Comparison of ENCODE assay signal across 8 cellular contexts in the genomic region with DNA sequence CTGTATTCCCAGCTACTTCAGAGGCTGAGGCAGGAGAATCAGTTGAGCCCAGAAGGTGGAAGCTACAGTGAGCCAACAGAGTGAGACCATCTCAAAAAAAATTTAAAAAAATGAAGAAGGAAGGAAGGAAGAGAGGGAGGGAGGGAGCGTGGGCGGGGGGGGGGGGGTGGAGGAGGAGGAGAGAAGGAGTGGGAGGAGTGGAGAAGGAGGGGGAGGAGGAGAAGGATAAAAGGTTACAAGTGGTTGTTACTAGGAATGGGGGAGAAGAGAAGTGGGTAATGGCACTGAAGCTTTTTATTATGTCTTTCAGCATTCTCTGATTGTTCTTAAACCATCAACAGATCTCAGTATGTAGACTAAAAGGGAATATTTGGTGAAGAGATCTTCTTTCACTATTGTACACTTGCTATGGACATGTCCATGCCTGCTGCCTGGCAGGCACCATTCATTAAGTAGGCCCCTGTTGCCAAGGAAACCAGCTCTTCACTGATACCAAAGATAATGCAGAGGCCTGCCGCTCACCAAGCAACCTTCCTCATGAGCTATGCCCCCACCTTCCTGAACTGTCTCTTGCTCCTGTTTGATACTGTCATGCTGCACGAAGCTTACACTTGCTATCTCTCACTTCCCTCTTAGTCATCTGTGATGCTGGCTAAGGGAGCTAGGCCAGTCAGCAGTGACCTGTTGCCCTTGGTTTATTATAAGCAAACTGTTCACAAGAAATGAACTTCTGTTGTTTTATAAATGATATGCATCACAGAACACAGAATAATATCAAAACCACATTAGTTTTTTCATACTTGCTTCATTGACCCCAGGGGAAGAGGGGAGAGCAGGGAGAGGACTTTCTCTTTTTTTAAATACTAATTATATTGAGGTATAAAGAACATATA. TPM values are rescaled to one million over a fixed set of nuclear protein-coding genes. Genes with fewer than 3 reads are reported as not detected.
DNase-seq lines count a peak whose midpoint lies in the region; ATAC-seq, FAIRE-seq and TF ChIP-seq lines count a peak whose summit lies in the region.

No MANE protein-coding gene starts in this region.

- H3K4me1 Mint-ChIP-seq in activated CD4-positive, alpha-beta memory T cell treated with anti-CD3 and anti-CD28 coated beads for 36 hours (ENCODE audit: low read depth) = peaks cover 22% of the 10 kb centered on the region
- H3K4me1 Mint-ChIP-seq in glutamatergic neuron (ENCODE audit: low read depth, unreplicated experiment) = peaks cover 7% of the 10 kb centered on the region

- TF ChIP-seq CTCF in glutamatergic neuron (IDR thresholded peaks at IDR 0.05; ENCODE audit: partially characterized antibody, unreplicated experiment) = no peak
- TF ChIP-seq CTCF in D721Med (IDR thresholded peaks at IDR 0.05; ENCODE audit: insufficient read depth, missing control alignments) = no peak

- H3K9me3 Mint-ChIP-seq in activated CD4-positive, alpha-beta memory T cell treated with anti-CD3 and anti-CD28 coated beads for 36 hours = no peaks in the 10 kb centered on the region
- no peaks in the 10 kb centered on the region for H3K9me3 Mint-ChIP-seq in glutamatergic neuron (ENCODE audit: unreplicated experiment)

- POLR2A ChIA-PET in activated CD4-positive, alpha-beta memory T cell treated with anti-CD3 and anti-CD28 coated beads for 36 hours (lab: Charles Lee) = interaction anchor here (0.9 to 1.2 kb wide), 3 partner anchors 18 to 23 kb away, joined by 3 read pairs; partner anchors contain the start of gene MLH1

- CTCF ChIA-PET in activated CD4-positive, alpha-beta memory T cell treated with anti-CD3 and anti-CD28 coated beads for 36 hours (lab: Charles Lee) = interaction anchor here (0.9 to 2.1 kb wide), 3 partner anchors 11 to 22 kb away, joined by 4 to 27 read pairs (median 7); partner anchors contain the start of gene EPM2AIP1

- FAIRE-seq in D721Med (lab: Jason Lieb, UNC) = no peak

- intact Hi-C loops in activated CD4-positive, alpha-beta memory T cell treated with anti-CD3 and anti-CD28 coated beads for 36 hours (cut with micrococcal nuclease) = no loop called here

- H3K36me3 Mint-ChIP-seq in activated CD4-positive, alpha-beta memory T cell treated with anti-CD3 and anti-CD28 coated beads for 36 hours = peaks cover 3% of the 10 kb centered on the region
- H3K36me3 Mint-ChIP-seq in glutamatergic neuron (ENCODE audit: unreplicated experiment) = no peaks in the 10 kb centered on the region

- H3K27me3 Mint-ChIP-seq in activated CD4-positive, alpha-beta memory T cell treated with anti-CD3 and anti-CD28 coated beads for 36 hours = no peaks in the 10 kb centered on the region
- peaks cover 2% of the 10 kb centered on the region for H3K27me3 Mint-ChIP-seq in glutamatergic neuron (ENCODE audit: unreplicated experiment)

- DNase-seq in DMS153 treated with DMSO at 0.1 percent for 48 hours (lab: John Stamatoyannopoulos, UW; ENCODE audit: unreplicated experiment) (peak; percentile 81), NCI-H345 treated with DMSO at 0.1 percent for 48 hours (lab: John Stamatoyannopoulos, UW; ENCODE audit: unreplicated experiment) (peak; percentile 91), glutamatergic neuron (peak; percentile 24), pulmonary artery endothelial cell (ENCODE audit: low read depth, low spot score) (peak; percentile 22), D721Med (ENCODE audit: insufficient read length, low spot score) (no peak)
- peak; percentile 70 for DNase-seq in activated CD4-positive, alpha-beta memory T cell treated with anti-CD3 and anti-CD28 coated beads for 36 hours

- peak overlapping the region; percentile 71 for H3K27ac Mint-ChIP-seq in activated CD4-positive, alpha-beta memory T cell treated with anti-CD3 and anti-CD28 coated beads for 36 hours
- H3K27ac Mint-ChIP-seq in glutamatergic neuron (ENCODE audit: unreplicated experiment) = no peak overlapping the region

- ATAC-seq in GM19467 (IDR thresholded peaks at IDR 0.05; ENCODE audit: unreplicated experiment) (peak; percentile 99), HG03439 (IDR thresholded peaks at IDR 0.05; ENCODE audit: unreplicated experiment) (peak; percentile 99)

- H3K4me3 Mint-ChIP-seq in activated CD4-positive, alpha-beta memory T cell treated with anti-CD3 and anti-CD28 coated beads for 36 hours = no peak overlapping the region
- peak overlapping the region; percentile 4 for H3K4me3 Mint-ChIP-seq in glutamatergic neuron (ENCODE audit: unreplicated experiment)

RNA-seq across cellular contexts. Expression of gene EPM2AIP1, which starts 23.1 kb away (rescaled TPM):
- 10 to 100 TPM; 11.7 to 16.7 TPM for total RNA-seq in activated CD4-positive, alpha-beta memory T cell treated with anti-CD3 and anti-CD28 coated beads for 36 hours
- total RNA-seq in glutamatergic neuron (ENCODE audit: unreplicated experiment) (17.2 TPM), pulmonary artery endothelial cell (10.6 and 12.1 TPM in 2 replicates)

RNA-seq across cellular contexts. Expression of gene MLH1, which starts 23.5 kb away (rescaled TPM):
- total RNA-seq in activated CD4-positive, alpha-beta memory T cell treated with anti-CD3 and anti-CD28 coated beads for 36 hours = 100 to 1,000 TPM in 1 of 2 experiments, 10 to 100 TPM in 1; 85.8 to 102 TPM
- total RNA-seq in glutamatergic neuron (ENCODE audit: unreplicated experiment) = 30.4 TPM
- total RNA-seq in pulmonary artery endothelial cell = 32.5 and 45.7 TPM in 2 replicates

RNA-seq across cellular contexts. Expression of gene TRANK1, which starts 24.9 kb away (rescaled TPM):
- 10 to 100 TPM; 11.7 to 17.1 TPM for total RNA-seq in activated CD4-positive, alpha-beta memory T cell treated with anti-CD3 and anti-CD28 coated beads for 36 hours
- 0.51 TPM for total RNA-seq in glutamatergic neuron (ENCODE audit: unreplicated experiment)
- total RNA-seq in pulmonary artery endothelial cell = 7.7 and 14.0 TPM in 2 replicates
